Comparison of ENCODE assay signal across 2 cellular contexts in genomic region chr2:97111246-97111645, GRCh38. TPM values are rescaled to one million over a fixed set of nuclear protein-coding genes. Genes with fewer than 3 reads are reported as not detected.
DNase-seq lines count a peak whose midpoint lies in the region; FAIRE-seq and TF ChIP-seq lines count a peak whose summit lies in the region.
"Not testable (repeated sequence)": the region's sequence is repeated elsewhere in the genome, so short reads cannot be mapped to it uniquely, and the experiment has no call there.

No MANE protein-coding gene starts in this region.

- H3K36me3 Mint-ChIP-seq in nephron (ENCODE audit: low read depth), result not testable (repeated sequence)

- H3K4me3 ChIP-seq in kidney (ENCODE audit: low read length in 2 of 2), result not testable (repeated sequence)

- H3K9ac ChIP-seq in kidney (ENCODE audit: low read length in 2 of 2), result not testable (repeated sequence)

- not testable (repeated sequence) for H3K27ac ChIP-seq in kidney (ENCODE audit: low read depth in 2 of 2, low read length in 2 of 2)

- FAIRE-seq in kidney (lab: Jason Lieb, UNC), result not testable (repeated sequence)

- peak overlapping the region in 2 of 3 experiments; percentile 30 to 34 for H3K4me3 Mint-ChIP-seq in nephron

- H3K4me1 Mint-ChIP-seq in nephron, result not testable (repeated sequence)

- intact Hi-C loops in kidney (cut with DNase I), result not testable (repeated sequence)

- DNase-seq in kidney, result peak; percentile 16

- H3K27ac Mint-ChIP-seq in nephron, result not testable (repeated sequence)

- not testable (repeated sequence) for H3K9me3 Mint-ChIP-seq in nephron

- H3K27me3 Mint-ChIP-seq in nephron (ENCODE audit: low read depth), result peaks cover 27% of the 10 kb centered on the region

- not testable (repeated sequence) for H3K36me3 ChIP-seq in kidney (ENCODE audit: control insufficient read depth in 1 of 2, insufficient read depth in 2 of 2, low read length in 2 of 2)

- TF ChIP-seq CTCF in kidney (IDR thresholded peaks at IDR 0.05; ENCODE audit: borderline replicate concordance, extremely low read depth, insufficient read depth); nephron (IDR thresholded peaks at IDR 0.05; ENCODE audit: unreplicated experiment in 3 of 3): not testable (repeated sequence)

- not testable (repeated sequence) for H3K4me1 ChIP-seq in kidney (ENCODE audit: control insufficient read depth in 1 of 2, insufficient read depth in 1 of 2, low read depth in 1 of 2, low read length in 2 of 2)

- H3K9me3 ChIP-seq in kidney (ENCODE audit: control insufficient read depth in 1 of 2, low read length in 2 of 2), result not testable (repeated sequence)

RNA-seq across cellular contexts. Expression of gene ANKRD36, which starts 1.7 kb away (rescaled TPM):
- total RNA-seq in kidney, result 31.0 TPM
- 1.5 TPM for polyA plus RNA-seq in kidney (ENCODE audit: insufficient read depth, low read depth, low replicate concordance)

RNA-seq across cellular contexts. Expression of gene FAHD2B, which starts 16.6 kb away (rescaled TPM):
- 8.8 TPM for total RNA-seq in kidney
- polyA plus RNA-seq in kidney (ENCODE audit: insufficient read depth, low read depth, low replicate concordance), result 34.5 TPM
